Comparison of ENCODE assay signal across 10 cellular contexts in genomic region chr9:134592018-134592818, GRCh38. TPM values are rescaled to one million over a fixed set of nuclear protein-coding genes. Genes with fewer than 3 reads are reported as not detected.
DNase-seq lines count a peak whose midpoint lies in the region; ATAC-seq, FAIRE-seq and TF ChIP-seq lines count a peak whose summit lies in the region.
"Had no signal": no experiment of that assay in that cellular context is flagged by ENCODE, and none has a peak within 500 bp of the region (broad histone marks: within the 10 kb centered on the region; RNA-seq: fewer than 3 reads in every experiment).

No MANE protein-coding gene starts in this region.

- H3K4me1 ChIP-seq in right atrium auricular region = peaks cover 0 to 14% of the 10 kb centered on the region in 2 donors
- H3K4me1 ChIP-seq in smooth muscle cell (ENCODE audit: low read depth) = peaks cover 15% of the 10 kb centered on the region

- H3K36me3 ChIP-seq in right atrium auricular region (no peaks in the 10 kb centered on the region), smooth muscle cell (ENCODE audit: low read depth) (no peaks in the 10 kb centered on the region)

- 0 out of 2 replicates have a peak, but pooled peaks have one; percentile 16 for TF ChIP-seq POLR2A in H54 (IDR thresholded peaks at IDR 0.05; ENCODE audit: low read depth, low read length)

- peak; percentile 92 for DNase-seq in H54 (ENCODE audit: insufficient read length, low spot score)
- peak; percentile 31 for DNase-seq in amniotic stem cell (lab: John Stamatoyannopoulos, UW)
- DNase-seq in right atrium auricular region (ENCODE audit: low spot score) = peak; percentile 84
- DNase-seq in smooth muscle cell (lab: John Stamatoyannopoulos, UW; ENCODE audit: unreplicated experiment) = peak; percentile 52
- no peak for DNase-seq in NCI-H446 (lab: John Stamatoyannopoulos, UW)
- no peak for DNase-seq in amygdala (lab: John Stamatoyannopoulos, UW)
- no peak for DNase-seq in NCI-H226
- DNase-seq: anterior cingulate cortex had no signal

- TF ChIP-seq CTCF in right atrium auricular region (IDR thresholded peaks at IDR 0.05) (no peak), smooth muscle cell (IDR thresholded peaks at IDR 0.05; ENCODE audit: borderline replicate concordance, insufficient read depth, poor library complexity, severe bottlenecking) (no peak)

- peak overlapping the region; percentile 85 for H3K9ac ChIP-seq in smooth muscle cell (ENCODE audit: low read depth)

- H3K9me3 ChIP-seq in right atrium auricular region = no peaks in the 10 kb centered on the region
- H3K9me3 ChIP-seq in smooth muscle cell (replicated peaks; ENCODE audit: low read depth) = no peaks in the 10 kb centered on the region

- H3K27me3 ChIP-seq in right atrium auricular region (no peaks in the 10 kb centered on the region), smooth muscle cell (ENCODE audit: low read depth) (no peaks in the 10 kb centered on the region)

- peak overlapping the region; percentile 76 for H3K4me2 ChIP-seq in smooth muscle cell

- H3K27ac ChIP-seq in right atrium auricular region (peak overlapping the region; percentile 58 to 66), smooth muscle cell (ENCODE audit: low read depth) (peak overlapping the region; percentile 99)
- H3K27ac ChIP-seq: HL-60 had no signal

- H2AFZ ChIP-seq in smooth muscle cell (ENCODE audit: low read depth) = no peak overlapping the region

- no peak for ATAC-seq in HG03460 (IDR thresholded peaks at IDR 0.05; ENCODE audit: unreplicated experiment)

- H4K20me1 ChIP-seq in smooth muscle cell (ENCODE audit: low read depth) = no peaks in the 10 kb centered on the region

- H3K4me3 ChIP-seq in right atrium auricular region = no peak overlapping the region
- no peak overlapping the region for H3K4me3 ChIP-seq in smooth muscle cell

- FAIRE-seq in H54 (lab: Jason Lieb, UNC) = peak; percentile 91

- peaks cover 25% of the 10 kb centered on the region for H3F3A ChIP-seq in smooth muscle cell (ENCODE audit: low read depth)

- peaks cover 11% of the 10 kb centered on the region for H3K79me2 ChIP-seq in smooth muscle cell (ENCODE audit: low read depth)

- WGBS in smooth muscle cell (ENCODE audit: low lambda C conversion rate) = 44% methylated on average over 34 of the region's 34 CpGs

RNA-seq across cellular contexts. Expression of gene COL5A1, which starts 49.4 kb away (rescaled TPM):
- 10 to 100 TPM; 10.9 to 22.0 TPM for total RNA-seq in right atrium auricular region
- 1,084 and 1,167 TPM in 2 replicates for total RNA-seq in smooth muscle cell
- polyA plus RNA-seq in smooth muscle cell = 1,100 and 1,443 TPM in 2 replicates

Comparison
In these comparisons a context has a peak if more than half of its experiments do, and no peak if none do; other contexts are left out.
1. DNase-seq: peak in H54 (single experiment), amniotic stem cell (single experiment), right atrium auricular region (single experiment) and smooth muscle cell (single experiment); none in NCI-H446 (0 of 2), amygdala (0 of 56) and NCI-H226 (single experiment).
2. RNA of gene COL5A1, which starts 49.4 kb away (total RNA-seq): 1,084 to 1,167 TPM in smooth muscle cell; 10.9 to 22.0 TPM in right atrium auricular region; every median in the first group is over 10 times any median in the second.